In genomic region chr17:15524990-15525985, GRCh38 we compare ENCODE assay signal across 1 cellular context.
TF ChIP-seq lines count a peak whose summit lies in the region.

No MANE protein-coding gene starts in this region.

TF ChIP-seq in IMR-90, 13 proteins besides CTCF, POLR2A, EP300 and RAD21:
- peak; percentile 66 for TF ChIP-seq CEBPB (IDR thresholded peaks at IDR 0.05; ENCODE audit: low read depth, low read length)
